8 cellular contexts compared by ENCODE assay signal in genomic region chr15:57377478-57377847, GRCh38. TPM values are rescaled to one million over a fixed set of nuclear protein-coding genes. Genes with fewer than 3 reads are reported as not detected.
DNase-seq lines count a peak whose midpoint lies in the region; ATAC-seq and TF ChIP-seq lines count a peak whose summit lies in the region.

No MANE protein-coding gene starts in this region.

- H3K36me3 Mint-ChIP-seq in activated CD4-positive, alpha-beta T cell treated with anti-CD3 and anti-CD28 coated beads, Interleukin-2, amount 10 ng/mL, durations not matched to agents 24 days and 14 days (ENCODE audit: low read depth), result peaks cover 3% of the 10 kb centered on the region
- H3K36me3 Mint-ChIP-seq in brain, result no peaks in the 10 kb centered on the region

- no peak for DNase-seq in activated CD4-positive, alpha-beta T cell treated with anti-CD3 and anti-CD28 coated beads, Interleukin-2, amount 10 ng/mL, durations not matched to agents 24 days and 14 days
- DNase-seq in activated CD4-positive, alpha-beta T cell treated with anti-CD3 and anti-CD28 coated beads, Interleukin-2, amount 50 U/mL, for 1 hour, result no peak
- DNase-seq in kidney tubule cell (ENCODE audit: low spot score), result peak; percentile 57
- DNase-seq in thoracic aorta (ENCODE audit: low spot score), result no peak
- no peak for DNase-seq in medulla oblongata (ENCODE audit: extremely low spot score)

- peak overlapping the region in 1 of 2 donors; percentile 40 for H3K27ac ChIP-seq in thoracic aorta

- ATAC-seq in thoracic aorta (ENCODE audit: insufficient number of reproducible peaks, low FRiP score, low read depth) (no peak), GM21360 (IDR thresholded peaks at IDR 0.05; ENCODE audit: unreplicated experiment) (no peak), HG02884 (IDR thresholded peaks at IDR 0.05; ENCODE audit: unreplicated experiment) (no peak)

- H3K4me1 Mint-ChIP-seq in activated CD4-positive, alpha-beta T cell treated with anti-CD3 and anti-CD28 coated beads, Interleukin-2, amount 10 ng/mL, durations not matched to agents 24 days and 14 days, result peaks cover 6% of the 10 kb centered on the region
- peaks cover 30% of the 10 kb centered on the region for H3K4me1 Mint-ChIP-seq in brain

- H3K9me3 ChIP-seq in thoracic aorta, result no peaks in the 10 kb centered on the region

- no peak overlapping the region for H3K27ac Mint-ChIP-seq in activated CD4-positive, alpha-beta T cell treated with anti-CD3 and anti-CD28 coated beads, Interleukin-2, amount 10 ng/mL, durations not matched to agents 24 days and 14 days
- H3K27ac Mint-ChIP-seq in brain, result peak overlapping the region in 3 of 5 experiments; percentile 59 to 93 (median 80)

- H3K27me3 Mint-ChIP-seq in activated CD4-positive, alpha-beta T cell treated with anti-CD3 and anti-CD28 coated beads, Interleukin-2, amount 10 ng/mL, durations not matched to agents 24 days and 14 days, result peaks cover 58% of the 10 kb centered on the region
- peaks cover 71% of the 10 kb centered on the region for H3K27me3 Mint-ChIP-seq in brain

- H3K9me3 Mint-ChIP-seq in activated CD4-positive, alpha-beta T cell treated with anti-CD3 and anti-CD28 coated beads, Interleukin-2, amount 10 ng/mL, durations not matched to agents 24 days and 14 days, result no peaks in the 10 kb centered on the region
- peaks cover 0 to 7% (median 3%) of the 10 kb centered on the region in 5 experiments for H3K9me3 Mint-ChIP-seq in brain

- no peaks in the 10 kb centered on the region for H3K36me3 ChIP-seq in thoracic aorta

- TF ChIP-seq CTCF in brain (conservative IDR thresholded peaks at IDR 0.05), result no peak
- no peak for TF ChIP-seq CTCF in thoracic aorta (IDR thresholded peaks at IDR 0.05)

- intact Hi-C loops in activated CD4-positive, alpha-beta T cell treated with anti-CD3 and anti-CD28 coated beads, Interleukin-2, amount 10 ng/mL, durations not matched to agents 24 days and 14 days (cut with micrococcal nuclease), result no loop called here

- peak overlapping the region; percentile 70 for H3K4me3 ChIP-seq in thoracic aorta

- H3K4me1 ChIP-seq in thoracic aorta (ENCODE audit: control insufficient read depth in 1 of 2, low read depth in 2 of 2), result peaks cover 0 to 55% of the 10 kb centered on the region in 2 donors

- H3K4me3 Mint-ChIP-seq in activated CD4-positive, alpha-beta T cell treated with anti-CD3 and anti-CD28 coated beads, Interleukin-2, amount 10 ng/mL, durations not matched to agents 24 days and 14 days, result peak overlapping the region; percentile 50
- peak overlapping the region; percentile 77 to 91 (median 84) for H3K4me3 Mint-ChIP-seq in brain

- H3K27me3 ChIP-seq in thoracic aorta (replicated peaks; ENCODE audit: insufficient read depth), result no peaks in the 10 kb centered on the region

RNA-seq across cellular contexts. Expression of gene CGNL1, which starts 1.2 kb away (rescaled TPM):
- not detected in 2 replicates for total RNA-seq in activated CD4-positive, alpha-beta T cell treated with anti-CD3 and anti-CD28 coated beads, Interleukin-2, amount 10 ng/mL, durations not matched to agents 24 days and 14 days
- polyA plus RNA-seq in brain (ENCODE audit: insufficient read depth, low read depth, low replicate concordance), result 9.1 TPM
- 10 to 100 TPM; 11.8 to 33.5 TPM for total RNA-seq in thoracic aorta

Comparison
In these comparisons a context has a peak if more than half of its experiments do, and no peak if none do; other contexts are left out.
1. RNA of gene CGNL1, which starts 1.2 kb away (total RNA-seq): 11.8 to 33.5 TPM in thoracic aorta; not detected in activated CD4-positive, alpha-beta T cell treated with anti-CD3 and anti-CD28 coated beads, Interleukin-2, amount 10 ng/mL, durations not matched to agents 24 days and 14 days; every median in the first group is over 10 times any median in the second.